ENCODE assay signal across 2 cellular contexts in the genomic region with DNA sequence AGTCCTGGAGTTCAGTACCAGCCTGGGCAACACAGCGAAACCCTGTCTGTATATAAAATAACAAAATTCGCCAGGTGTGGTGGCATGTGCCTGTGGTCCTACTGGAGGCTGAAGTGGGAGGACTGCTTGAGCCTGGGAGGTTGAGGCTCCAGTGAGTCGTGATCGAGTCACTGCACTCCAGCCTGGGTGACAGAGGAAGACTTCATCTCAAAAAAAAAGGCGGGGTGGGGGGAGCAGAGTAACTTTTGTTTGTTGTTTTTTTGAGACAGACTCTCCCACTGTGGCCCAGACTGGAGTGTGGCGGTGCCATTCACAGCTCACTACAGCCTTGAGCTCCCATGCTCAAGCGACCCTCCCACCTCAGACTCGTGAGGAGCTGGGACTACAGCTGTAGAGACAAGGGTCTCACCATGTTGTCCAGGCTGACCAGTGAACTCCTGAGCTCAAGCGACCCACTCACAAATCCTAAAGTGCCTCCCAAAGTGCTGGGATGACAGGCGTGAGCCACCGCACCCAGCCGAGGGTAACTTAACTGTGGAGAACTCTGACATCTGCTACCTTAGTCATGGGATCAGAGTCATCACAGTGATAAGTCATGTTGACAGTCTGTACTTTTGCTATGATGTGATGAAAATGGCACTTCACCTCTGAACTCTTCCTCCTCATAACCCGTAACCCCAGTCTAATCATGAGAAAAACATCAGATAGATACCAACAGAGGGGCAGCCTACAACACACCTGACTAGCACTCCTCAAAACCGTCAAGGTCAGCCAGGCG.
A peak's percentile ranks its signal among the peaks of the same experiment; 100 is the strongest.
TF ChIP-seq lines count a peak whose summit lies in the region.

No MANE protein-coding gene starts in this region.

TF ChIP-seq in K562, 482 proteins besides CTCF, POLR2A, EP300 and RAD21 (continues in another document):
- TF ChIP-seq NR2C2 (CRISPR knock-in tag; IDR thresholded peaks at IDR 0.05) (no peak), NR2C2 (tag; IDR thresholded peaks at IDR 0.05) (peak; percentile 72), MCM2 (IDR thresholded peaks at IDR 0.05; ENCODE audit: low read depth) (no peak), ZNF3 (CRISPR knock-in tag; IDR thresholded peaks at IDR 0.05) (no peak), ZNF431 (CRISPR knock-in tag; IDR thresholded peaks at IDR 0.05) (no peak), ERF (CRISPR knock-in tag; IDR thresholded peaks at IDR 0.05) (no peak), CBFA2T2 (conservative IDR thresholded peaks at IDR 0.05) (0 out of 2 replicates have a peak, but pooled peaks have one; percentile 17), ZNF586 (CRISPR knock-in tag; conservative IDR thresholded peaks at IDR 0.05) (no peak), XRCC4 (IDR thresholded peaks at IDR 0.05; ENCODE audit: extremely low read depth, insufficient read depth, insufficient read length) (no peak), SRSF9 (IDR thresholded peaks at IDR 0.05; ENCODE audit: borderline replicate concordance, low read depth, low read length) (no peak)
- TF ChIP-seq, protein P1, sequence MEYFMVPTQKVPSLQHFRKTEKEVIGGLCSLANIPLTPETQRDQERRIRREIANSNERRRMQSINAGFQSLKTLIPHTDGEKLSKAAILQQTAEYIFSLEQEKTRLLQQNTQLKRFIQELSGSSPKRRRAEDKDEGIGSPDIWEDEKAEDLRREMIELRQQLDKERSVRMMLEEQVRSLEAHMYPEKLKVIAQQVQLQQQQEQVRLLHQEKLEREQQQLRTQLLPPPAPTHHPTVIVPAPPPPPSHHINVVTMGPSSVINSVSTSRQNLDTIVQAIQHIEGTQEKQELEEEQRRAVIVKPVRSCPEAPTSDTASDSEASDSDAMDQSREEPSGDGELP (CRISPR knock-in tag; IDR thresholded peaks at IDR 0.05; ENCODE audit: borderline replicate concordance): no peak
- TF ChIP-seq, protein P2, sequence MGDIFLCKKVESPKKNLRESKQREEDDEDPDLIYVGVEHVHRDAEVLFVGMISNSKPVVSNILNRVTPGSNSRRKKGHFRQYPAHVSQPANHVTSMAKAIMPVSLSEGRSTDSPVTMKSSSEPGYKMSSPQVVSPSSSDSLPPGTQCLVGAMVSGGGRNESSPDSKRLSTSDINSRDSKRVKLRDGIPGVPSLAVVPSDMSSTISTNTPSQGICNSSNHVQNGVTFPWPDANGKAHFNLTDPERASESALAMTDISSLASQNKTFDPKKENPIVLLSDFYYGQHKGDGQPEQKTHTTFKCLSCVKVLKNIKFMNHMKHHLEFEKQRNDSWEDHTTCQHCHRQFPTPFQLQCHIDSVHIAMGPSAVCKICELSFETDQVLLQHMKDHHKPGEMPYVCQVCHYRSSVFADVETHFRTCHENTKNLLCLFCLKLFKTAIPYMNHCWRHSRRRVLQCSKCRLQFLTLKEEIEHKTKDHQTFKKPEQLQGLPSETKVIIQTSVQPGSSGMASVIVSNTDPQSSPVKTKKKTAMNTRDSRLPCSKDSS (IDR thresholded peaks at IDR 0.05; ENCODE audit: low read depth, partially characterized antibody): no peak
- TF ChIP-seq, protein P3, sequence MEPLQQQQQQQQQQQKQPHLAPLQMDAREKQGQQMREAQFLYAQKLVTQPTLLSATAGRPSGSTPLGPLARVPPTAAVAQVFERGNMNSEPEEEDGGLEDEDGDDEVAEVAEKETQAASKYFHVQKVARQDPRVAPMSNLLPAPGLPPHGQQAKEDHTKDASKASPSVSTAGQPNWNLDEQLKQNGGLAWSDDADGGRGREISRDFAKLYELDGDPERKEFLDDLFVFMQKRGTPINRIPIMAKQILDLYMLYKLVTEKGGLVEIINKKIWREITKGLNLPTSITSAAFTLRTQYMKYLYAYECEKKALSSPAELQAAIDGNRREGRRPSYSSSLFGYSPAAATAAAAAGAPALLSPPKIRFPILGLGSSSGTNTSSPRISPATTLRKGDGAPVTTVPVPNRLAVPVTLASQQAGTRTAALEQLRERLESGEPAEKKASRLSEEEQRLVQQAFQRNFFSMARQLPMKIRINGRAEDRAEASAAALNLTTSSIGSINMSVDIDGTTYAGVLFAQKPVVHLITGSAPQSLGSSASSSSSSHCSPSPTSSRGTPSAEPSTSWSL (CRISPR knock-in tag; IDR thresholded peaks at IDR 0.05; ENCODE audit: borderline replicate concordance): no peak
- TF ChIP-seq, protein P4, sequence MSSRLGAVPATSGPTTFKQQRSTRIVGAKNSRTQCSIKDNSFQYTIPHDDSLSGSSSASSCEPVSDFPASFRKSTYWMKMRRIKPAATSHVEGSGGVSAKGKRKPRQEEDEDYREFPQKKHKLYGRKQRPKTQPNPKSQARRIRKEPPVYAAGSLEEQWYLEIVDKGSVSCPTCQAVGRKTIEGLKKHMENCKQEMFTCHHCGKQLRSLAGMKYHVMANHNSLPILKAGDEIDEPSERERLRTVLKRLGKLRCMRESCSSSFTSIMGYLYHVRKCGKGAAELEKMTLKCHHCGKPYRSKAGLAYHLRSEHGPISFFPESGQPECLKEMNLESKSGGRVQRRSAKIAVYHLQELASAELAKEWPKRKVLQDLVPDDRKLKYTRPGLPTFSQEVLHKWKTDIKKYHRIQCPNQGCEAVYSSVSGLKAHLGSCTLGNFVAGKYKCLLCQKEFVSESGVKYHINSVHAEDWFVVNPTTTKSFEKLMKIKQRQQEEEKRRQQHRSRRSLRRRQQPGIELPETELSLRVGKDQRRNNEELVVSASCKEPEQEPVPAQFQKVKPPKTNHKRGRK (tag; IDR thresholded peaks at IDR 0.05): no peak
- TF ChIP-seq, protein P5, sequence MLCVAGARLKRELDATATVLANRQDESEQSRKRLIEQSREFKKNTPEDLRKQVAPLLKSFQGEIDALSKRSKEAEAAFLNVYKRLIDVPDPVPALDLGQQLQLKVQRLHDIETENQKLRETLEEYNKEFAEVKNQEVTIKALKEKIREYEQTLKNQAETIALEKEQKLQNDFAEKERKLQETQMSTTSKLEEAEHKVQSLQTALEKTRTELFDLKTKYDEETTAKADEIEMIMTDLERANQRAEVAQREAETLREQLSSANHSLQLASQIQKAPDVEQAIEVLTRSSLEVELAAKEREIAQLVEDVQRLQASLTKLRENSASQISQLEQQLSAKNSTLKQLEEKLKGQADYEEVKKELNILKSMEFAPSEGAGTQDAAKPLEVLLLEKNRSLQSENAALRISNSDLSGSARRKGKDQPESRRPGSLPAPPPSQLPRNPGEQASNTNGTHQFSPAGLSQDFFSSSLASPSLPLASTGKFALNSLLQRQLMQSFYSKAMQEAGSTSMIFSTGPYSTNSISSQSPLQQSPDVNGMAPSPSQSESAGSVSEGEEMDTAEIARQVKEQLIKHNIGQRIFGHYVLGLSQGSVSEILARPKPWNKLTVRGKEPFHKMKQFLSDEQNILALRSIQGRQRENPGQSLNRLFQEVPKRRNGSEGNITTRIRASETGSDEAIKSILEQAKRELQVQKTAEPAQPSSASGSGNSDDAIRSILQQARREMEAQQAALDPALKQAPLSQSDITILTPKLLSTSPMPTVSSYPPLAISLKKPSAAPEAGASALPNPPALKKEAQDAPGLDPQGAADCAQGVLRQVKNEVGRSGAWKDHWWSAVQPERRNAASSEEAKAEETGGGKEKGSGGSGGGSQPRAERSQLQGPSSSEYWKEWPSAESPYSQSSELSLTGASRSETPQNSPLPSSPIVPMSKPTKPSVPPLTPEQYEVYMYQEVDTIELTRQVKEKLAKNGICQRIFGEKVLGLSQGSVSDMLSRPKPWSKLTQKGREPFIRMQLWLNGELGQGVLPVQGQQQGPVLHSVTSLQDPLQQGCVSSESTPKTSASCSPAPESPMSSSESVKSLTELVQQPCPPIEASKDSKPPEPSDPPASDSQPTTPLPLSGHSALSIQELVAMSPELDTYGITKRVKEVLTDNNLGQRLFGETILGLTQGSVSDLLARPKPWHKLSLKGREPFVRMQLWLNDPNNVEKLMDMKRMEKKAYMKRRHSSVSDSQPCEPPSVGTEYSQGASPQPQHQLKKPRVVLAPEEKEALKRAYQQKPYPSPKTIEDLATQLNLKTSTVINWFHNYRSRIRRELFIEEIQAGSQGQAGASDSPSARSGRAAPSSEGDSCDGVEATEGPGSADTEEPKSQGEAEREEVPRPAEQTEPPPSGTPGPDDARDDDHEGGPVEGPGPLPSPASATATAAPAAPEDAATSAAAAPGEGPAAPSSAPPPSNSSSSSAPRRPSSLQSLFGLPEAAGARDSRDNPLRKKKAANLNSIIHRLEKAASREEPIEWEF (CRISPR knock-in tag; IDR thresholded peaks at IDR 0.05): no peak

TF ChIP-seq in SK-N-SH treated with all-trans-retinoic acid at 6 μM for 48 hours, 23 proteins besides CTCF, POLR2A, EP300 and RAD21:
- TF ChIP-seq ZNF70 (CRISPR knock-in tag; IDR thresholded peaks at IDR 0.05) (no peak), BACH2 (CRISPR knock-in tag; IDR thresholded peaks at IDR 0.05; ENCODE audit: borderline replicate concordance) (no peak), RARB (CRISPR knock-in tag; IDR thresholded peaks at IDR 0.05) (no peak), CSDC2 (CRISPR knock-in tag; IDR thresholded peaks at IDR 0.05) (no peak), ISL1 (CRISPR knock-in tag; IDR thresholded peaks at IDR 0.05) (no peak), ZFP30 (CRISPR knock-in tag; IDR thresholded peaks at IDR 0.05) (no peak), TCF4 (CRISPR knock-in tag; IDR thresholded peaks at IDR 0.05; ENCODE audit: borderline replicate concordance) (no peak)
- TF ChIP-seq, protein P6, sequence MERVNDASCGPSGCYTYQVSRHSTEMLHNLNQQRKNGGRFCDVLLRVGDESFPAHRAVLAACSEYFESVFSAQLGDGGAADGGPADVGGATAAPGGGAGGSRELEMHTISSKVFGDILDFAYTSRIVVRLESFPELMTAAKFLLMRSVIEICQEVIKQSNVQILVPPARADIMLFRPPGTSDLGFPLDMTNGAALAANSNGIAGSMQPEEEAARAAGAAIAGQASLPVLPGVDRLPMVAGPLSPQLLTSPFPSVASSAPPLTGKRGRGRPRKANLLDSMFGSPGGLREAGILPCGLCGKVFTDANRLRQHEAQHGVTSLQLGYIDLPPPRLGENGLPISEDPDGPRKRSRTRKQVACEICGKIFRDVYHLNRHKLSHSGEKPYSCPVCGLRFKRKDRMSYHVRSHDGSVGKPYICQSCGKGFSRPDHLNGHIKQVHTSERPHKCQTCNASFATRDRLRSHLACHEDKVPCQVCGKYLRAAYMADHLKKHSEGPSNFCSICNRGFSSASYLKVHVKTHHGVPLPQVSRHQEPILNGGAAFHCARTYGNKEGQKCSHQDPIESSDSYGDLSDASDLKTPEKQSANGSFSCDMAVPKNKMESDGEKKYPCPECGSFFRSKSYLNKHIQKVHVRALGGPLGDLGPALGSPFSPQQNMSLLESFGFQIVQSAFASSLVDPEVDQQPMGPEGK (CRISPR knock-in tag; IDR thresholded peaks at IDR 0.05; ENCODE audit: borderline replicate concordance): no peak
